Comparison of ENCODE assay signal across 24 cellular contexts in genomic region chr1:76669146-76669545, GRCh38.
A peak's percentile ranks its signal among the peaks of the same experiment; 100 is the strongest.
DNase-seq lines count a peak whose midpoint lies in the region; ATAC-seq, FAIRE-seq and TF ChIP-seq lines count a peak whose summit lies in the region.
"Had no signal": no experiment of that assay in that cellular context is flagged by ENCODE, and none has a peak within 500 bp of the region (broad histone marks: within the 10 kb centered on the region; RNA-seq: fewer than 3 reads in every experiment).

No MANE protein-coding gene starts in this region.

- H3K36me3 Mint-ChIP-seq in nephron progenitor cell (ENCODE audit: low read depth) (peaks cover 7% of the 10 kb centered on the region), WTC11 (no peaks in the 10 kb centered on the region)
- H3K36me3 Mint-ChIP-seq: CD4-positive, alpha-beta memory T cell had no signal

- POLR2A ChIA-PET in HepG2 (lab: Yijun Ruan, JAX), result no interaction called here
- POLR2A ChIA-PET in WTC11 (lab: Charles Lee), result no interaction called here

- H3K4me1 ChIP-seq in liver (ENCODE audit: control insufficient read depth in 4 of 4, insufficient read depth in 4 of 4, low read length in 3 of 4) (peaks cover 0 to 20% (median 11%) of the 10 kb centered on the region in 4 donors), HepG2 (ENCODE audit: insufficient read depth, low read length) (peaks cover 6% of the 10 kb centered on the region), esophagus muscularis mucosa (no peaks in the 10 kb centered on the region)
- H3K4me1 ChIP-seq: A549 had no signal

- FAIRE-seq in HepG2 (lab: Jason Lieb, UNC), result no peak
- FAIRE-seq: A549, GM12891, GM18507, H1 had no signal

- TF ChIP-seq POLR2A in HepG2 (IDR thresholded peaks at IDR 0.05; ENCODE audit: insufficient read depth in 1 of 2, low read depth in 2 of 2, low read length in 2 of 2) (no peak), esophagus muscularis mucosa (IDR thresholded peaks at IDR 0.05; ENCODE audit: low read depth) (no peak)

- peaks cover 16% of the 10 kb centered on the region for H3K9me3 Mint-ChIP-seq in nephron progenitor cell
- H3K9me3 Mint-ChIP-seq in WTC11, result peaks cover 4% of the 10 kb centered on the region

- H3K27me3 ChIP-seq in liver (ENCODE audit: control insufficient read depth in 4 of 4, insufficient read depth in 4 of 4, low read length in 3 of 4), result no peaks in the 10 kb centered on the region
- no peaks in the 10 kb centered on the region for H3K27me3 ChIP-seq in HepG2 (ENCODE audit: control insufficient read depth in 1 of 2, insufficient read depth in 2 of 2, low read length in 2 of 2)
- no peaks in the 10 kb centered on the region for H3K27me3 ChIP-seq in esophagus muscularis mucosa

- BruUV-seq in HepG2 (replicated peaks; lab: Mats Ljungman, UMichigan), result no TSS peak

- H3K4me3 ChIP-seq in liver (ENCODE audit: low read depth in 1 of 3, low read length in 3 of 3), result no peak overlapping the region
- H3K4me3 ChIP-seq in HepG2 (replicated peaks in 1 of 3; ENCODE audit: insufficient read depth in 1 of 3, low read depth in 2 of 3, low read length in 3 of 3), result no peak overlapping the region
- H3K4me3 ChIP-seq in esophagus muscularis mucosa, result no peak overlapping the region
- H3K4me3 ChIP-seq: A549, GM23248 had no signal

- no peak for ATAC-seq in HepG2
- no peak for ATAC-seq in WTC11
- ATAC-seq in HG02642 (IDR thresholded peaks at IDR 0.05; ENCODE audit: poor library complexity, unreplicated experiment), result no peak
- ATAC-seq: A549 had no signal

- 58% methylated on average over 4 of the region's 4 CpGs for WGBS in liver
- WGBS in HepG2 (ENCODE audit: low lambda C conversion rate), result 32% methylated on average over 4 of the region's 4 CpGs
- WGBS in esophagus muscularis mucosa, result 90% methylated on average over 4 of the region's 4 CpGs

- H3K27ac Mint-ChIP-seq in nephron progenitor cell (peak overlapping the region; percentile 23), WTC11 (no peak overlapping the region)
- H3K27ac Mint-ChIP-seq: CD4-positive, alpha-beta memory T cell had no signal

- in situ Hi-C loops in HepG2 (cut with HindIII; ENCODE audit: extremely low pct_ligation_motif_present, low pct_unique_long_range_greater_than_20kb), result no loop called here

- no peak for TF ChIP-seq EP300 in HepG2 (IDR thresholded peaks at IDR 0.05; ENCODE audit: low read depth in 2 of 2, low read length in 2 of 2)
- TF ChIP-seq EP300 in HepG2 (CRISPR knock-in tag; IDR thresholded peaks at IDR 0.05; ENCODE audit: borderline replicate concordance), result no peak
- TF ChIP-seq EP300 in esophagus muscularis mucosa (IDR thresholded peaks at IDR 0.05), result no peak

- intact Hi-C loops in HepG2 (cut with micrococcal nuclease; ENCODE audit: unreplicated experiment) (no loop called here), esophagus muscularis mucosa (cut with DNase I) (no loop called here)

- H3K4me1 Mint-ChIP-seq in nephron progenitor cell (peaks cover 41% of the 10 kb centered on the region), WTC11 (no peaks in the 10 kb centered on the region)

- no peak overlapping the region for H3K4me3 Mint-ChIP-seq in nephron progenitor cell
- no peak overlapping the region for H3K4me3 Mint-ChIP-seq in WTC11
- H3K4me3 Mint-ChIP-seq: CD4-positive, alpha-beta memory T cell had no signal

- TF ChIP-seq CTCF in liver (IDR thresholded peaks at IDR 0.05; ENCODE audit: low read depth, low read length, missing input control), result no peak
- TF ChIP-seq CTCF in HepG2 (CRISPR knock-in tag; IDR thresholded peaks at IDR 0.05), result no peak
- no peak for TF ChIP-seq CTCF in esophagus muscularis mucosa (IDR thresholded peaks at IDR 0.05)
- TF ChIP-seq CTCF in nephron progenitor cell (IDR thresholded peaks at IDR 0.05), result no peak
- TF ChIP-seq CTCF in WTC11 (IDR thresholded peaks at IDR 0.05), result no peak

- CTCF ChIA-PET in HepG2 (lab: Yijun Ruan, JAX; ENCODE audit: low intra/inter-chr PET ratio, low total read pairs), result no interaction called here
- CTCF ChIA-PET in WTC11 (lab: Charles Lee), result no interaction called here

- no peaks in the 10 kb centered on the region for H4K20me1 ChIP-seq in HepG2 (ENCODE audit: insufficient read depth, low read length)

- H3K27me3 Mint-ChIP-seq in nephron progenitor cell (ENCODE audit: low read depth, poor library complexity) (no peaks in the 10 kb centered on the region), WTC11 (ENCODE audit: low read depth) (no peaks in the 10 kb centered on the region; the same call in 1 of the 2 replicates)
- H3K27me3 Mint-ChIP-seq: CD4-positive, alpha-beta memory T cell had no signal

- DNase-seq in HepG2 (ENCODE audit: low spot score) (no peak), esophagus muscularis mucosa (ENCODE audit: extremely low spot score) (peak; percentile 50), nephron progenitor cell (no peak), WTC11 (ENCODE audit: low spot score) (no peak), foreskin melanocyte (no peak)
- DNase-seq: ACHN; AML-193; C1 segment of cervical spinal cord; Calu3; CD4-positive, alpha-beta memory T cell; COR-L47; DMS53; DMS79 treated with DMSO at 0.1 percent for 48 hours; GF-D8; GM23248; H7; HCEC 1CT had no signal

- no peak overlapping the region for H3K9ac ChIP-seq in liver (ENCODE audit: low read depth in 1 of 2, low read length in 2 of 2)
- H3K9ac ChIP-seq in HepG2 (ENCODE audit: insufficient read depth, low read depth, low read length), result no peak overlapping the region
- H3K9ac ChIP-seq: GM23248 had no signal

- H3K27ac ChIP-seq in liver (ENCODE audit: low read depth in 1 of 2, low read length in 2 of 2) (no peak overlapping the region), HepG2 (ENCODE audit: extremely low read length, insufficient read depth, low read length) (no peak overlapping the region), esophagus muscularis mucosa (replicated peaks in 1 of 4) (no peak overlapping the region)
- H3K27ac ChIP-seq: 22Rv1, A549, GM23248 had no signal

- no peaks in the 10 kb centered on the region for H3K79me2 ChIP-seq in HepG2 (ENCODE audit: insufficient read depth, low read length)

- H3K4me2 ChIP-seq in HepG2 (ENCODE audit: low read depth, low read length), result no peak overlapping the region
- H3K4me2 ChIP-seq: A549 had no signal

- no peaks in the 10 kb centered on the region for H3K9me3 ChIP-seq in liver (ENCODE audit: control insufficient read depth in 4 of 4, low read length in 3 of 4)
- H3K9me3 ChIP-seq in HepG2 (ENCODE audit: low read length), result peaks cover 8% of the 10 kb centered on the region
- no peaks in the 10 kb centered on the region for H3K9me3 ChIP-seq in esophagus muscularis mucosa
- H3K9me3 ChIP-seq: A549 had no signal

- H3K36me3 ChIP-seq in liver (ENCODE audit: control insufficient read depth in 4 of 4, insufficient read depth in 3 of 4, low read depth in 1 of 4, low read length in 3 of 4), result no peaks in the 10 kb centered on the region
- no peaks in the 10 kb centered on the region for H3K36me3 ChIP-seq in HepG2 (replicated peaks in 1 of 2; ENCODE audit: control insufficient read depth in 1 of 2, insufficient read depth in 2 of 2, low read length in 2 of 2)
- no peaks in the 10 kb centered on the region for H3K36me3 ChIP-seq in esophagus muscularis mucosa

- no peak overlapping the region for H2AFZ ChIP-seq in HepG2 (ENCODE audit: low read length)
- H2AFZ ChIP-seq: GM23248 had no signal

- TF ChIP-seq RAD21 in liver (IDR thresholded peaks at IDR 0.05), result peak in 1 of 2 donors; percentile 10
- TF ChIP-seq RAD21 in HepG2 (CRISPR knock-in tag; IDR thresholded peaks at IDR 0.05), result no peak

TF ChIP-seq in liver, 16 proteins besides CTCF, POLR2A, EP300 and RAD21 (continues in another document):
- TF ChIP-seq HNF4A (conservative IDR thresholded peaks at IDR 0.05) (peak; percentile 16 to 58), ATF3 (IDR thresholded peaks at IDR 0.05) (no peak)

TF ChIP-seq in HepG2, 621 proteins besides CTCF, POLR2A, EP300 and RAD21:
- no peak for TF ChIP-seq ZFP36L2 (CRISPR knock-in tag; IDR thresholded peaks at IDR 0.05)

TF ChIP-seq in WTC11, 78 proteins besides CTCF, POLR2A, EP300 and RAD21 (continues in another document):
- TF ChIP-seq NFYB (CRISPR knock-in tag; conservative IDR thresholded peaks at IDR 0.05; ENCODE audit: low read depth), result no peak
- TF ChIP-seq, protein P1, sequence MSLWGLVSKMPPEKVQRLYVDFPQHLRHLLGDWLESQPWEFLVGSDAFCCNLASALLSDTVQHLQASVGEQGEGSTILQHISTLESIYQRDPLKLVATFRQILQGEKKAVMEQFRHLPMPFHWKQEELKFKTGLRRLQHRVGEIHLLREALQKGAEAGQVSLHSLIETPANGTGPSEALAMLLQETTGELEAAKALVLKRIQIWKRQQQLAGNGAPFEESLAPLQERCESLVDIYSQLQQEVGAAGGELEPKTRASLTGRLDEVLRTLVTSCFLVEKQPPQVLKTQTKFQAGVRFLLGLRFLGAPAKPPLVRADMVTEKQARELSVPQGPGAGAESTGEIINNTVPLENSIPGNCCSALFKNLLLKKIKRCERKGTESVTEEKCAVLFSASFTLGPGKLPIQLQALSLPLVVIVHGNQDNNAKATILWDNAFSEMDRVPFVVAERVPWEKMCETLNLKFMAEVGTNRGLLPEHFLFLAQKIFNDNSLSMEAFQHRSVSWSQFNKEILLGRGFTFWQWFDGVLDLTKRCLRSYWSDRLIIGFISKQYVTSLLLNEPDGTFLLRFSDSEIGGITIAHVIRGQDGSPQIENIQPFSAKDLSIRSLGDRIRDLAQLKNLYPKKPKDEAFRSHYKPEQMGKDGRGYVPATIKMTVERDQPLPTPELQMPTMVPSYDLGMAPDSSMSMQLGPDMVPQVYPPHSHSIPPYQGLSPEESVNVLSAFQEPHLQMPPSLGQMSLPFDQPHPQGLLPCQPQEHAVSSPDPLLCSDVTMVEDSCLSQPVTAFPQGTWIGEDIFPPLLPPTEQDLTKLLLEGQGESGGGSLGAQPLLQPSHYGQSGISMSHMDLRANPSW (CRISPR knock-in tag; conservative IDR thresholded peaks at IDR 0.05; ENCODE audit: low read depth), result no peak
- no peak for TF ChIP-seq FOXJ3 (CRISPR knock-in tag; IDR thresholded peaks at IDR 0.05; ENCODE audit: borderline replicate concordance)
- no peak for TF ChIP-seq OVOL2 (CRISPR knock-in tag; IDR thresholded peaks at IDR 0.05; ENCODE audit: borderline replicate concordance)
- no peak for TF ChIP-seq ZNF425 (CRISPR knock-in tag; conservative IDR thresholded peaks at IDR 0.05)
